In the genomic region with DNA sequence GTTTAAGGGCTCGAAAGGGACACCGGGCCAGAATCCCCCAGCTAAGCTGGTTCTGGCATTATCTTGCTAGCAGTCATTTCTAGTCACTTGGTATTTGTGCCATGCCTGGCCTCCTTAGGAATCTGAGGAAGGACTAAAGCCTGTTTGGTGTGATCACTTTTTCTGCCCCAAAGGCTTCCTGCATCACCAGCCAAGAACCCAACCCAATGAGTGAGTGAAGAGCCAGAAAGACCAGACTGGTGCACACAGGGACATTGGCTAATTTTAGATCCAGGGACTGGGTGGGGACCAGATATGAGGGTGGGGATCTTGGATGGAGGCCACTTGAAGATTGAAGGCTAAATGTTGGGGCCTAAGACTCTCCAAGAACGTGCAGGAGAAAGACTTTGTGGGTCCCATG, we compare ENCODE assay signal across 22 cellular contexts.
"Had no signal": no experiment of that assay in that cellular context is flagged by ENCODE, and none has a peak within 500 bp of the region (broad histone marks: within the 10 kb centered on the region; RNA-seq: fewer than 3 reads in every experiment).

No MANE protein-coding gene starts in this region.

- H3K4me1 ChIP-seq: right lobe of liver, upper lobe of left lung had no signal

- ATAC-seq: activated T-cell treated with anti-CD3 and anti-CD28 coated beads, Interleukin-2, amount 50 U/mL, for 72 hours; natural killer cell; right lobe of liver; stimulated activated naive B cell treated with anti-CD40 and anti-IgM and Interleukin-4, amounts not matched to agents 10 μg/mL and 1 μg/mL and 100 μg/mL, for 72 hours had no signal

- H3K27ac Mint-ChIP-seq: activated CD4-positive, alpha-beta memory T cell treated with anti-CD3 and anti-CD28 coated beads for 36 hours; activated naive CD4-positive, alpha-beta T cell treated with anti-CD3 and anti-CD28 coated beads for 36 hours; activated naive CD8-positive, alpha-beta T cell treated with anti-CD3 and anti-CD28 coated beads, Interleukin-2, amount 10 ng/mL, durations not matched to agents 7 days and 5 days; activated T-cell treated with anti-CD3 and anti-CD28 coated beads, Interleukin-2, amount 50 U/mL, for 72 hours; dendritic cell treated with granulocyte-macrophage colony-stimulating factor and Interleukin-4, amounts not matched to agents 40 ng/mL and 50 ng/mL, for 4 days; natural killer cell; stimulated activated naive B cell treated with anti-CD40 and anti-IgM and Interleukin-4, amounts not matched to agents 10 μg/mL and 1 μg/mL and 100 μg/mL, for 72 hours had no signal

- H3K9me3 ChIP-seq: ovary, right lobe of liver, testis, upper lobe of left lung had no signal

- H3K9me3 Mint-ChIP-seq: activated T-cell treated with anti-CD3 and anti-CD28 coated beads, Interleukin-2, amount 50 U/mL, for 72 hours; natural killer cell had no signal

- H3K36me3 Mint-ChIP-seq: activated CD4-positive, alpha-beta memory T cell treated with anti-CD3 and anti-CD28 coated beads for 36 hours; activated naive CD8-positive, alpha-beta T cell treated with anti-CD3 and anti-CD28 coated beads, Interleukin-2, amount 10 ng/mL, durations not matched to agents 7 days and 5 days; natural killer cell; stimulated activated naive B cell treated with anti-CD40 and anti-IgM and Interleukin-4, amounts not matched to agents 10 μg/mL and 1 μg/mL and 100 μg/mL, for 72 hours had no signal

- DNase-seq: activated CD4-positive, alpha-beta memory T cell treated with anti-CD3 and anti-CD28 coated beads for 36 hours; activated CD4-positive, alpha-beta T cell treated with anti-CD3 and anti-CD28 coated beads for 48 hours; activated effector memory CD4-positive, alpha-beta T cell treated with Interleukin-2 at 50 U/mL for 16 hours; activated naive CD4-positive, alpha-beta T cell treated with anti-CD3 and anti-CD28 coated beads for 36 hours; activated naive CD8-positive, alpha-beta T cell treated with anti-CD3 and anti-CD28 coated beads, Interleukin-2, amount 10 ng/mL, durations not matched to agents 7 days and 5 days; activated T-cell treated with anti-CD3 and anti-CD28 coated beads, Interleukin-2, amount 50 U/mL, for 72 hours; amniotic stem cell; effector CD8-positive, alpha-beta T cell; esophagus squamous epithelium; kidney; natural killer cell; ovary; right lobe of liver; SK-N-SH; stimulated activated CD4-positive, alpha-beta T cell treated with anti-CD3 and anti-CD28 coated beads, Interleukin-2, amount 100 ng/mL, for 48 hours; stimulated activated CD8-positive, alpha-beta memory T cell treated with anti-CD3 and anti-CD28 coated beads, Interleukin-4, amount 100 ng/mL, for 48 hours; stimulated activated naive B cell treated with anti-CD40 and anti-IgM and Interleukin-4, amounts not matched to agents 10 μg/mL and 1 μg/mL and 100 μg/mL, for 72 hours; testis; upper lobe of left lung had no signal

- H3K36me3 ChIP-seq: cardiac muscle cell, esophagus squamous epithelium, ovary, right lobe of liver, upper lobe of left lung had no signal

- H3K4me3 Mint-ChIP-seq: activated CD4-positive, alpha-beta memory T cell treated with anti-CD3 and anti-CD28 coated beads for 36 hours; activated naive CD4-positive, alpha-beta T cell treated with anti-CD3 and anti-CD28 coated beads for 36 hours; activated naive CD8-positive, alpha-beta T cell treated with anti-CD3 and anti-CD28 coated beads, Interleukin-2, amount 10 ng/mL, durations not matched to agents 7 days and 5 days; activated T-cell treated with anti-CD3 and anti-CD28 coated beads, Interleukin-2, amount 50 U/mL, for 72 hours; dendritic cell treated with granulocyte-macrophage colony-stimulating factor and Interleukin-4, amounts not matched to agents 40 ng/mL and 50 ng/mL, for 4 days; natural killer cell; stimulated activated naive B cell treated with anti-CD40 and anti-IgM and Interleukin-4, amounts not matched to agents 10 μg/mL and 1 μg/mL and 100 μg/mL, for 72 hours had no signal

- H3K4me3 ChIP-seq: cardiac muscle cell, esophagus squamous epithelium, lung, ovary, right lobe of liver, testis, upper lobe of left lung had no signal

- H3K27ac ChIP-seq: cardiac muscle cell, esophagus squamous epithelium, ovary, right lobe of liver, testis, upper lobe of left lung had no signal

- H3K4me1 Mint-ChIP-seq: activated naive CD8-positive, alpha-beta T cell treated with anti-CD3 and anti-CD28 coated beads, Interleukin-2, amount 10 ng/mL, durations not matched to agents 7 days and 5 days; natural killer cell; stimulated activated naive B cell treated with anti-CD40 and anti-IgM and Interleukin-4, amounts not matched to agents 10 μg/mL and 1 μg/mL and 100 μg/mL, for 72 hours had no signal

- H3K27me3 ChIP-seq: ovary, right lobe of liver, testis, upper lobe of left lung had no signal
